In the genomic region with DNA sequence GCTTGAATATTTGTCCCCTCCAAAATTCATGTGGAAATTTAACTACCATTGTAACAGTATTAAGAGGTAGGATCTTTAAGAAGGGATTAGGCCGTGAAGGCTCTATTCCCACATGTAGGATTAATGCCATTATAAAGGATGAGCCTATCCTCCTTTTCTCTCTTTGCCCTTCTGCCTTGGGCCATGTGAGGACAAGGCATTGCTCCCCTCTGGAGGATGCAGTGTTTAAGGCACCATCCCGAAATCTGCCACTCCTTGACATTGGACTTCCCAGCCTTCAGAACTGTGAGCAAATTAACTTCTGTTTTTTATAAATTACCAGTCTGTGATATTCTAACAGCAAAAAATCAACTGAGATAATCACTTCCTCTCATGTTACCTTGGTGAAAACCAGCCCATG, we compare ENCODE assay signal across 17 cellular contexts.
"Had no signal": no experiment of that assay in that cellular context is flagged by ENCODE, and none has a peak within 500 bp of the region (broad histone marks: within the 10 kb centered on the region; RNA-seq: fewer than 3 reads in every experiment).

No MANE protein-coding gene starts in this region.

- H3K4me3 Mint-ChIP-seq: activated CD4-positive, alpha-beta memory T cell treated with anti-CD3 and anti-CD28 coated beads for 36 hours; activated CD8-positive, alpha-beta memory T cell treated with anti-CD3 and anti-CD28 coated beads, Interleukin-2, amount 10 ng/mL, durations not matched to agents 7 days and 5 days; activated naive CD4-positive, alpha-beta T cell treated with anti-CD3 and anti-CD28 coated beads, Interleukin-2, amount 10 ng/mL, durations not matched to agents 7 days and 5 days; activated T-cell treated with anti-CD3 and anti-CD28 coated beads, Interleukin-2, amount 50 U/mL, for 24 hours; nephron; stimulated activated naive CD8-positive, alpha-beta T cell treated with anti-CD3 and anti-CD28 coated beads, Interleukin-15, Interleukin-2, amounts not matched to agents 100 ng/mL and 50 ng/mL, for 24 hours had no signal

- ATAC-seq: activated CD8-positive, alpha-beta memory T cell treated with anti-CD3 and anti-CD28 coated beads, Interleukin-2, amount 10 ng/mL, durations not matched to agents 7 days and 5 days; left lung had no signal

- H3K27me3 ChIP-seq: ascending aorta, left lung, suprapubic skin had no signal

- H3K27me3 Mint-ChIP-seq: activated CD8-positive, alpha-beta memory T cell treated with anti-CD3 and anti-CD28 coated beads, Interleukin-2, amount 10 ng/mL, durations not matched to agents 7 days and 5 days; activated naive CD4-positive, alpha-beta T cell treated with anti-CD3 and anti-CD28 coated beads, Interleukin-2, amount 10 ng/mL, durations not matched to agents 7 days and 5 days; activated T-cell treated with anti-CD3 and anti-CD28 coated beads, Interleukin-2, amount 50 U/mL, for 24 hours; stimulated activated naive CD8-positive, alpha-beta T cell treated with anti-CD3 and anti-CD28 coated beads, Interleukin-15, Interleukin-2, amounts not matched to agents 100 ng/mL and 50 ng/mL, for 24 hours had no signal

- H3K36me3 ChIP-seq: ascending aorta, left lung, suprapubic skin had no signal

- DNase-seq: activated CD4-positive, alpha-beta memory T cell treated with anti-CD3 and anti-CD28 coated beads for 36 hours; activated CD4-positive, alpha-beta T cell treated with anti-CD3 and anti-CD28 coated beads for 1 hour; activated CD8-positive, alpha-beta memory T cell treated with anti-CD3 and anti-CD28 coated beads, Interleukin-2, amount 10 ng/mL, durations not matched to agents 7 days and 5 days; dermis blood vessel endothelial cell; left lung; mammary epithelial cell; nucleus accumbens; stimulated activated CD4-positive, alpha-beta T cell treated with anti-CD3 and anti-CD28 coated beads, Interleukin-15, amount 100 ng/mL, for 24 hours; stimulated activated CD4-positive, alpha-beta T cell treated with anti-CD3 and anti-CD28 coated beads, Interleukin-4, amount 100 ng/mL, for 24 hours; trophoblast cell had no signal

- H3K27ac ChIP-seq: ascending aorta, left lung, skin epidermis, suprapubic skin had no signal

- H3K9me3 ChIP-seq: ascending aorta, suprapubic skin had no signal

- H3K27ac Mint-ChIP-seq: activated CD4-positive, alpha-beta memory T cell treated with anti-CD3 and anti-CD28 coated beads for 36 hours; activated CD8-positive, alpha-beta memory T cell treated with anti-CD3 and anti-CD28 coated beads, Interleukin-2, amount 10 ng/mL, durations not matched to agents 7 days and 5 days; activated naive CD4-positive, alpha-beta T cell treated with anti-CD3 and anti-CD28 coated beads, Interleukin-2, amount 10 ng/mL, durations not matched to agents 7 days and 5 days; activated T-cell treated with anti-CD3 and anti-CD28 coated beads, Interleukin-2, amount 50 U/mL, for 24 hours; nephron had no signal

- H3K4me1 ChIP-seq: ascending aorta had no signal

- H3K4me3 ChIP-seq: ascending aorta, left lung, skin epidermis, suprapubic skin had no signal
